Comparison of ENCODE assay signal across 8 cellular contexts in genomic region chr1:28887835-28888682, GRCh38. TPM values are rescaled to one million over a fixed set of nuclear protein-coding genes. Genes with fewer than 3 reads are reported as not detected.
DNase-seq lines count a peak whose midpoint lies in the region; ATAC-seq, FAIRE-seq and TF ChIP-seq lines count a peak whose summit lies in the region.

No MANE protein-coding gene starts in this region.

- H2AK5ac ChIP-seq in H1 (ENCODE audit: low read depth, low read length): no peak overlapping the region

- peak; percentile 49 for FAIRE-seq in G401.6 (lab: Jason Lieb, UNC)
- FAIRE-seq in H1 (lab: Jason Lieb, UNC): peak; percentile 39

- no peaks in the 10 kb centered on the region for H3K36me3 ChIP-seq in NT2/D1 (ENCODE audit: insufficient read depth, insufficient read length, low read length)
- no peaks in the 10 kb centered on the region for H3K36me3 ChIP-seq in H1 (ENCODE audit: control insufficient read depth in 2 of 4, insufficient read depth in 4 of 4, low read length in 3 of 4)

- no peak for DNase-seq in NT2/D1 (ENCODE audit: low read depth, low spot score)
- DNase-seq in H1 (ENCODE audit: low read depth in 1 of 2, low spot score in 2 of 2): peak in 1 of 2 experiments; percentile 77
- DNase-seq in naive B cell: no peak
- DNase-seq in NCI-H510A (lab: John Stamatoyannopoulos, UW): no peak
- DNase-seq in NCI-H1105 (lab: John Stamatoyannopoulos, UW): no peak
- no peak for DNase-seq in effector CD8-positive, alpha-beta T cell (lab: John Stamatoyannopoulos, UW)

- H2AFZ ChIP-seq in H1 (ENCODE audit: low read length): peak overlapping the region; percentile 3; the same call in 1 of the 2 replicates

- no peak for TF ChIP-seq RAD21 in H1 (IDR thresholded peaks at IDR 0.05 in 1 of 2, conservative IDR thresholded peaks at IDR 0.05 in 1 of 2; ENCODE audit: low read depth in 2 of 2, low read length in 2 of 2)

- TF ChIP-seq POLR2A in H1 (IDR thresholded peaks at IDR 0.05; ENCODE audit: control extremely low read depth in 1 of 2, low read depth in 2 of 2, low read length in 2 of 2): no peak

- H4K91ac ChIP-seq in H1 (replicated peaks; ENCODE audit: insufficient read length, low read length): no peak overlapping the region

- no peaks in the 10 kb centered on the region for H3K9me3 ChIP-seq in NT2/D1 (ENCODE audit: insufficient read depth, low read length)
- no peaks in the 10 kb centered on the region for H3K9me3 ChIP-seq in H1 (ENCODE audit: insufficient read depth in 2 of 2, low read depth in 1 of 2, low read length in 1 of 2)

- peak overlapping the region; percentile 81 for H3K4me3 ChIP-seq in NT2/D1 (ENCODE audit: insufficient read length, low read depth)
- peak overlapping the region; percentile 76 to 88 (median 76) for H3K4me3 ChIP-seq in H1 (ENCODE audit: extremely low read depth in 1 of 4, insufficient read depth in 2 of 4, low read depth in 3 of 4, low read length in 4 of 4)

- no peak overlapping the region for H2BK20ac ChIP-seq in H1 (ENCODE audit: low read length)

- no peaks in the 10 kb centered on the region for H3K27me3 Mint-ChIP-seq in naive B cell

- no peak overlapping the region for H4K8ac ChIP-seq in H1 (ENCODE audit: extremely low read depth, insufficient read depth, low read length)

- peaks cover 47 to 69% (median 62%) of the 10 kb centered on the region in 3 donors for H3K4me1 Mint-ChIP-seq in naive B cell

- peaks cover 16% of the 10 kb centered on the region; the same call in 1 of the 2 replicates for H3K23me2 ChIP-seq in H1 (ENCODE audit: low read depth, low read length)

- no peak for TF ChIP-seq EP300 in H1 (IDR thresholded peaks at IDR 0.05; ENCODE audit: borderline replicate concordance in 1 of 2, low read depth in 2 of 2, low read length in 2 of 2)

- WGBS in H1 (ENCODE audit: extremely low coverage in 1 of 2, insufficient coverage in 1 of 2, insufficient read length in 1 of 2, insufficient replicate concordance in 2 of 2, low coverage in 1 of 2, low lambda C conversion rate in 2 of 2, missing lambda C conversion rate in 1 of 2), 2 experiments: 24% methylated on average over 21 of the region's 24 CpGs; no CpG with 5 or more reads in 1 of the 2 experiments

- no peaks in the 10 kb centered on the region for H3K36me3 Mint-ChIP-seq in naive B cell

- no peak overlapping the region for H2BK12ac ChIP-seq in H1 (ENCODE audit: low read depth, low read length)

- H3K79me2 ChIP-seq in H1 (ENCODE audit: control insufficient read depth in 1 of 2, insufficient read depth in 2 of 2, low read length in 2 of 2): no peaks in the 10 kb centered on the region

- no peaks in the 10 kb centered on the region for H3K9me3 Mint-ChIP-seq in naive B cell

- H3K4me2 ChIP-seq in H1 (ENCODE audit: insufficient read depth in 1 of 2, low read depth in 2 of 2, low read length in 2 of 2): peak overlapping the region; percentile 84 to 91

- no peak overlapping the region for H3K14ac ChIP-seq in H1 (ENCODE audit: insufficient read length)

- H2BK5ac ChIP-seq in H1 (ENCODE audit: low read depth, low read length): no peak overlapping the region

- H3K27ac Mint-ChIP-seq in naive B cell: peak overlapping the region; percentile 93 to 98 (median 96)

- H3K4ac ChIP-seq in H1 (replicated peaks; ENCODE audit: insufficient read length, low read depth, low read length): no peak overlapping the region

- CTCF ChIA-PET in H1 (lab: Charles Lee; ENCODE audit: partially characterized antibody): interaction anchor here (0.7 to 12.1 kb wide), 13 partner anchors 9 to 312 kb away, joined by 3 to 130 read pairs (median 3); no protein-coding TSS in a partner anchor

- H4K20me1 ChIP-seq in H1 (replicated peaks in 1 of 2; ENCODE audit: control insufficient read depth in 1 of 2, insufficient read depth in 2 of 2, low read length in 2 of 2): no peaks in the 10 kb centered on the region

- peak overlapping the region; percentile 83 for H3K9ac ChIP-seq in NT2/D1 (ENCODE audit: insufficient read length, low read depth)
- H3K9ac ChIP-seq in H1 (replicated peaks in 1 of 4; ENCODE audit: extremely low read depth in 1 of 4, low read depth in 3 of 4, low read length in 3 of 4): no peak overlapping the region

- no peak overlapping the region; the same call in 1 of the 2 replicates for H3K18ac ChIP-seq in H1 (ENCODE audit: extremely low read depth, low read length)

- H3K4me1 ChIP-seq in NT2/D1 (ENCODE audit: insufficient read depth, insufficient read length): peaks cover 26% of the 10 kb centered on the region
- H3K4me1 ChIP-seq in H1 (replicated peaks in 1 of 4; ENCODE audit: control insufficient read depth in 3 of 4, insufficient read depth in 4 of 4, low read length in 3 of 4): peaks cover 18 to 26% (median 22%) of the 10 kb centered on the region in 4 experiments

- H2BK120ac ChIP-seq in H1 (replicated peaks; ENCODE audit: low read depth, low read length): no peak overlapping the region

- H3K23ac ChIP-seq in H1 (ENCODE audit: insufficient read length): no peak overlapping the region

- no peak for TF ChIP-seq CTCF in H1 (IDR thresholded peaks at IDR 0.05; ENCODE audit: control extremely low read depth in 1 of 3, insufficient read depth in 1 of 3, low read depth in 1 of 3, low read length in 3 of 3)

- H3K27ac ChIP-seq in H1 (ENCODE audit: low read depth, low read length): no peak overlapping the region

- H3K27me3 ChIP-seq in NT2/D1 (ENCODE audit: insufficient read depth, insufficient read length) (peaks cover 16% of the 10 kb centered on the region), H1 (replicated peaks in 1 of 4; ENCODE audit: control insufficient read depth in 3 of 4, extremely low read depth in 1 of 4, insufficient read depth in 3 of 4, low read length in 3 of 4) (peaks cover 0 to 11% (median 6%) of the 10 kb centered on the region in 4 experiments; a peak in 4 of 7 replicates)

- ATAC-seq in naive B cell (ENCODE audit: low read depth in 2 of 2) (no peak), GM21723 (IDR thresholded peaks at IDR 0.05; ENCODE audit: unreplicated experiment) (no peak)

- POLR2A ChIA-PET in H1 (lab: Charles Lee; ENCODE audit: partially characterized antibody): interaction anchor here (0.6 to 1.9 kb wide), 13 partner anchors 9 to 299 kb away, joined by 3 to 7 read pairs (median 3); partner anchors contain the start of gene SRSF4

- no peak overlapping the region for H4K5ac ChIP-seq in H1 (ENCODE audit: insufficient read length, low read depth, low read length)

- H2BK15ac ChIP-seq in H1 (ENCODE audit: low read length): no peak overlapping the region

- H3K56ac ChIP-seq in H1 (replicated peaks; ENCODE audit: insufficient read length, low read depth, low read length): no peak overlapping the region

- no peaks in the 10 kb centered on the region for H3K79me1 ChIP-seq in H1 (ENCODE audit: low read depth, low read length)

- peak overlapping the region; percentile 84 to 95 (median 92) for H3K4me3 Mint-ChIP-seq in naive B cell

TF ChIP-seq in H1, 55 proteins besides CTCF, POLR2A, EP300 and RAD21:
- TF ChIP-seq HDAC2 (IDR thresholded peaks at IDR 0.05; ENCODE audit: borderline replicate concordance in 1 of 2, low read depth in 2 of 2, low read length in 2 of 2): 0 out of 4 replicates have a peak, but pooled peaks of 1 of the 2 experiments have one; percentile 19
- no peak for TF ChIP-seq POU5F1 (IDR thresholded peaks at IDR 0.05; ENCODE audit: low read depth, low read length)
- TF ChIP-seq TAF7 (optimal IDR thresholded peaks at IDR 0.05; ENCODE audit: borderline replicate concordance, low read depth, low read length): no peak
- TF ChIP-seq SIN3A (conservative IDR thresholded peaks at IDR 0.05 in 1 of 2, IDR thresholded peaks at IDR 0.05 in 1 of 2; ENCODE audit: low read depth in 1 of 2, low read length in 2 of 2): 0 out of 4 replicates have a peak, but pooled peaks of 1 of the 2 experiments have one; percentile 21
- no peak for TF ChIP-seq EZH2 (IDR thresholded peaks at IDR 0.05; ENCODE audit: low read depth, low read length, severe bottlenecking)
- peak; percentile 57 for TF ChIP-seq SAP30 (IDR thresholded peaks at IDR 0.05; ENCODE audit: insufficient read depth, insufficient replicate concordance, low read length)
- 0 out of 2 replicates have a peak, but pooled peaks have one; percentile 22 for TF ChIP-seq MAX (IDR thresholded peaks at IDR 0.05)
- TF ChIP-seq BCL11A (IDR thresholded peaks at IDR 0.05; ENCODE audit: low read depth in 2 of 2, low read length in 2 of 2): no peak

RNA-seq across cellular contexts. Expression of gene EPB41, which starts 26.3 kb away (rescaled TPM):
- 106 and 109 TPM in 2 replicates for total RNA-seq in H1 (2021; fragmentation: NEBNext Ultra II Directional; extraction: Animal tissue kit (Norgen Biotek cat#: 25700))
- polyA plus RNA-seq in H1 (2011; rRNA removed): 35.5 and 36.7 TPM in 2 replicates
- polyA plus RNA-seq in H1 (2011; cell fraction: cytosol; rRNA removed): 58.6 TPM
- 36.4 TPM for polyA plus RNA-seq in H1 (2011; cell fraction: nucleus; rRNA removed)
- polyA plus RNA-seq in H1 (2012, experiment 1 of 2): 50.2 to 77.7 TPM (median 59.5 TPM) in 4 replicates
- 5.6 TPM for polyA plus RNA-seq in H1 (2012, experiment 2 of 2)
- 46.2 TPM for polyA plus RNA-seq in H1 (2013, experiment 1 of 2)
- polyA plus RNA-seq in H1 (2013, experiment 2 of 2): 48.2 TPM
- polyA minus RNA-seq in H1 (2011; rRNA and poly(A)+ RNA removed): 75.8 and 125 TPM in 2 replicates
- 71.1 TPM for polyA minus RNA-seq in H1 (2011; cell fraction: cytosol; rRNA and poly(A)+ RNA removed)
- 81.0 TPM for polyA minus RNA-seq in H1 (2011; cell fraction: nucleus; rRNA and poly(A)+ RNA removed)
- polyA plus RNA-seq in naive B cell (ENCODE audit: low read depth in 6 of 6): 10 to 100 TPM; 46.6 to 72.0 (median 62.5) TPM
